ENCODE assay signal across 22 cellular contexts in the genomic region with DNA sequence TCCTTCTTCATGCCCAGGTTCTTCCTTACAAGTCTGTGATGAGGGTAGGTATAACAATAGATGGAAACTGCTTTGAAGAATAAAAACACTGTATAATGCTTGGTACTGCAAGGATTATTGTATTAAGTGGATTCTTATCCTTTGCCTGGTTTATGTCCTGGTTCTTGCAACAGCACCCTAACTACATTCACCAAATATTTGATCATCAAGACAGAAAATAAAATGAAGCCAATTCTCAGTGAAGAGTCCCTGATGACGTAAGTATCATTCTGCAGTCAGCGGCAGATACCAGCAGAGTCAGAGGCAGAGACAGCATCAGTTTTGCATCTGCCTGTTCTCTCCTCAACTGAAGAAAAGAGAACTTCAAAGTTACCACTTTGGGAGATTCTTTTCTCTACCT. TPM values are rescaled to one million over a fixed set of nuclear protein-coding genes. Genes with fewer than 3 reads are reported as not detected.
DNase-seq lines count a peak whose midpoint lies in the region; ATAC-seq, FAIRE-seq and TF ChIP-seq lines count a peak whose summit lies in the region.
"Had no signal": no experiment of that assay in that cellular context is flagged by ENCODE, and none has a peak within 500 bp of the region (broad histone marks: within the 10 kb centered on the region; RNA-seq: fewer than 3 reads in every experiment).

No MANE protein-coding gene starts in this region.

- H3K27me3 ChIP-seq in left ventricle myocardium inferior (ENCODE audit: low read depth) (no peaks in the 10 kb centered on the region), left lung (no peaks in the 10 kb centered on the region), vagina (no peaks in the 10 kb centered on the region), small intestine (ENCODE audit: control insufficient read depth in 2 of 2, insufficient read depth in 2 of 2, low read length in 2 of 2) (no peaks in the 10 kb centered on the region)

- WGBS in small intestine, 3 donors: 69 to 98% (median 89%) methylated on average over 2 of the region's 2 CpGs

- no peak overlapping the region for H3K27ac Mint-ChIP-seq in T-helper 2 cell treated with Interferon-gamma antibody and Interleukin-4, amounts not matched to agents 5 μg/mL and 100 μg/mL, for 36 hours
- H3K27ac Mint-ChIP-seq: CD4-positive, CD25-positive, alpha-beta regulatory T cell had no signal

- H3K4me1 Mint-ChIP-seq in T-helper 2 cell treated with Interferon-gamma antibody and Interleukin-4, amounts not matched to agents 5 μg/mL and 100 μg/mL, for 36 hours (ENCODE audit: low read depth): no peaks in the 10 kb centered on the region
- H3K4me1 Mint-ChIP-seq: CD4-positive, CD25-positive, alpha-beta regulatory T cell had no signal

- peaks cover 25% of the 10 kb centered on the region for H3K27me3 Mint-ChIP-seq in T-helper 2 cell treated with Interferon-gamma antibody and Interleukin-4, amounts not matched to agents 5 μg/mL and 100 μg/mL, for 36 hours (ENCODE audit: low read depth)

- H3K4me3 ChIP-seq in left ventricle myocardium inferior (no peak overlapping the region), left lung (no peak overlapping the region), vagina (no peak overlapping the region), small intestine (ENCODE audit: low read depth in 1 of 2, low read length in 2 of 2) (no peak overlapping the region)
- H3K4me3 ChIP-seq: A549 had no signal

- intact Hi-C loops in left cardiac atrium (cut with DNase I): no loop called here
- intact Hi-C loops in left ventricle myocardium inferior (cut with micrococcal nuclease): no loop called here
- intact Hi-C loops in left lung (cut with DNase I): no loop called here
- intact Hi-C loops in vagina (cut with DNase I): no loop called here

- peaks cover 11% of the 10 kb centered on the region for H3K36me3 ChIP-seq in left ventricle myocardium inferior
- no peaks in the 10 kb centered on the region for H3K36me3 ChIP-seq in left lung
- no peaks in the 10 kb centered on the region for H3K36me3 ChIP-seq in vagina
- H3K36me3 ChIP-seq in small intestine (ENCODE audit: control insufficient read depth in 2 of 2, insufficient read depth in 2 of 2, low read length in 2 of 2): no peaks in the 10 kb centered on the region

- no peak for FAIRE-seq in small intestine (lab: Jason Lieb, UNC)
- FAIRE-seq: A549, GM12891, H1, TTC549 had no signal

- peaks cover 19% of the 10 kb centered on the region for H3K4me1 ChIP-seq in left ventricle myocardium inferior
- no peaks in the 10 kb centered on the region for H3K4me1 ChIP-seq in left lung
- peaks cover 18% of the 10 kb centered on the region for H3K4me1 ChIP-seq in vagina
- no peaks in the 10 kb centered on the region for H3K4me1 ChIP-seq in small intestine (ENCODE audit: control insufficient read depth in 2 of 2, insufficient read depth in 1 of 2, low read depth in 1 of 2, low read length in 1 of 2)
- H3K4me1 ChIP-seq: A549 had no signal

- TF ChIP-seq CTCF in left ventricle myocardium inferior (IDR thresholded peaks at IDR 0.05; ENCODE audit: borderline replicate concordance): no peak
- TF ChIP-seq CTCF in left lung (IDR thresholded peaks at IDR 0.05): no peak
- no peak for TF ChIP-seq CTCF in vagina (IDR thresholded peaks at IDR 0.05)

- ATAC-seq in left cardiac atrium: peak; percentile 38 to 82
- peak; percentile 31 for ATAC-seq in left lung
- ATAC-seq: A549 had no signal

- no peak overlapping the region for H3K4me3 Mint-ChIP-seq in T-helper 2 cell treated with Interferon-gamma antibody and Interleukin-4, amounts not matched to agents 5 μg/mL and 100 μg/mL, for 36 hours
- H3K4me3 Mint-ChIP-seq: CD4-positive, CD25-positive, alpha-beta regulatory T cell had no signal

- no peak for TF ChIP-seq POLR2A in vagina (IDR thresholded peaks at IDR 0.05)

- DNase-seq in left cardiac atrium: no peak
- DNase-seq in left ventricle myocardium inferior: no peak
- peak; percentile 29 for DNase-seq in cerebellar cortex (ENCODE audit: low spot score)
- DNase-seq in left lung: no peak
- DNase-seq in vagina (ENCODE audit: extremely low spot score in 2 of 2): no peak
- no peak for DNase-seq in T-helper 2 cell treated with Interferon-gamma antibody and Interleukin-4, amounts not matched to agents 5 μg/mL and 100 μg/mL, for 36 hours (ENCODE audit: low spot score)
- DNase-seq in OCI-M2 (lab: John Stamatoyannopoulos, UW; ENCODE audit: unreplicated experiment): no peak
- DNase-seq in small intestine: no peak
- DNase-seq: activated CD4-positive, alpha-beta T cell treated with anti-CD3 and anti-CD28 coated beads for 48 hours; CD4-positive, CD25-positive, alpha-beta regulatory T cell; central memory CD4-positive, alpha-beta T cell; effector CD4-positive, alpha-beta T cell; erythroblast; glutamatergic neuron; KBM-7; NCI-H146; NCI-H526 treated with DMSO at 0.1 percent for 48 hours had no signal

- H3K9me3 ChIP-seq in left ventricle myocardium inferior (replicated peaks): peaks cover 34% of the 10 kb centered on the region
- H3K9me3 ChIP-seq in left lung: peaks cover 0 to 22% of the 10 kb centered on the region in 2 donors
- H3K9me3 ChIP-seq in vagina: no peaks in the 10 kb centered on the region
- no peaks in the 10 kb centered on the region for H3K9me3 ChIP-seq in small intestine (ENCODE audit: control insufficient read depth, low read depth)

- peaks cover 3% of the 10 kb centered on the region for H3K9me3 Mint-ChIP-seq in T-helper 2 cell treated with Interferon-gamma antibody and Interleukin-4, amounts not matched to agents 5 μg/mL and 100 μg/mL, for 36 hours

- H3K27ac ChIP-seq in left ventricle myocardium inferior (replicated peaks) (no peak overlapping the region), left lung (no peak overlapping the region), vagina (peak overlapping the region; percentile 38), small intestine (ENCODE audit: low read depth in 1 of 2, low read length in 1 of 2) (no peak overlapping the region)
- H3K27ac ChIP-seq: A549, RWPE1 had no signal

- H3K36me3 Mint-ChIP-seq in T-helper 2 cell treated with Interferon-gamma antibody and Interleukin-4, amounts not matched to agents 5 μg/mL and 100 μg/mL, for 36 hours (ENCODE audit: low read depth): no peaks in the 10 kb centered on the region
- H3K36me3 Mint-ChIP-seq: CD4-positive, CD25-positive, alpha-beta regulatory T cell had no signal

RNA-seq across cellular contexts. Expression of a gene that starts 19.7 kb away (rescaled TPM):
- 10 to 100 TPM; 25.4 to 27.0 TPM for total RNA-seq in left cardiac atrium
- total RNA-seq in left ventricle myocardium inferior: 29.1 TPM
- 10 to 100 TPM; 35.8 to 53.4 TPM for total RNA-seq in left lung
- total RNA-seq in vagina: 29.2 TPM
- polyA plus RNA-seq in small intestine: 10 to 100 TPM; 13.2 to 18.8 (median 17.2) TPM
